In the genomic region with DNA sequence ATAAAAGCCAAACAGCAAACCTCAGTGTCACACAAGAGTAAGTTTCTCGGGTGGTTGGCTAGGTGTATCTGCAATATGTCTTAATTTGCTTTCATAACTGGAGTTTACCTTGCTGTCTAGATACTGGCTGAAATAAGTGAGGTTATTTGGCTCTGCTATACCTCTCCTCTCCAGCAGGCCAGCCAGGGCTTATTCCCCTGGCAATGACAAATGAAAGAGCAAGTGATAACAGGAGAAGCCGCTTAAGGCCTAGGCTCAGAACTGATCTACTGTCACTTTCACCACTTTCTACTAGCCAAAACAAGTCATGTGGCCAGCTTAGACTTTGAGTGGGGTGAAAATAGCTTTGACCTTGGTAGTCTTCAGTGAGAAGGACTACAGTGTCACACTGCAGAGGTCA, we compare ENCODE assay signal across 15 cellular contexts. TPM values are rescaled to one million over a fixed set of nuclear protein-coding genes. Genes with fewer than 3 reads are reported as not detected.
DNase-seq lines count a peak whose midpoint lies in the region; ATAC-seq, FAIRE-seq and TF ChIP-seq lines count a peak whose summit lies in the region.
"Had no signal": no experiment of that assay in that cellular context is flagged by ENCODE, and none has a peak within 500 bp of the region (broad histone marks: within the 10 kb centered on the region; RNA-seq: fewer than 3 reads in every experiment).

No MANE protein-coding gene starts in this region.

- intact Hi-C loops in HepG2 (cut with micrococcal nuclease; ENCODE audit: unreplicated experiment): no loop called here
- intact Hi-C loops in right lobe of liver (cut with DNase I): no loop called here
- intact Hi-C loops in GM12878 (cut with micrococcal nuclease; ENCODE audit: unreplicated experiment): no loop called here

- H3K79me2 ChIP-seq in HepG2 (ENCODE audit: insufficient read depth, low read length): no peaks in the 10 kb centered on the region
- no peaks in the 10 kb centered on the region for H3K79me2 ChIP-seq in GM12878 (ENCODE audit: control insufficient read depth, insufficient read depth, low read length)

- no peak for TF ChIP-seq CTCF in HepG2 (CRISPR knock-in tag; IDR thresholded peaks at IDR 0.05)
- no peak for TF ChIP-seq CTCF in right lobe of liver (IDR thresholded peaks at IDR 0.05)
- peak in 1 of 3 experiments; percentile 3; a peak in 1 of 6 replicates for TF ChIP-seq CTCF in GM12878 (IDR thresholded peaks at IDR 0.05 in 2 of 3, conservative IDR thresholded peaks at IDR 0.05 in 1 of 3; ENCODE audit: control insufficient read depth in 2 of 3, extremely low read depth in 1 of 3, insufficient read depth in 1 of 3, low read depth in 3 of 3, low read length in 3 of 3)

- H4K20me1 ChIP-seq in HepG2 (ENCODE audit: insufficient read depth, low read length) (no peaks in the 10 kb centered on the region), GM12878 (ENCODE audit: control insufficient read depth, insufficient read depth) (no peaks in the 10 kb centered on the region)

- H3K36me3 ChIP-seq in HepG2 (replicated peaks in 1 of 2; ENCODE audit: control insufficient read depth in 1 of 2, insufficient read depth in 2 of 2, low read length in 2 of 2): no peaks in the 10 kb centered on the region
- no peaks in the 10 kb centered on the region for H3K36me3 ChIP-seq in right lobe of liver
- H3K36me3 ChIP-seq in GM12878 (ENCODE audit: control insufficient read depth in 2 of 2, insufficient read depth in 2 of 2, low read length in 1 of 2): no peaks in the 10 kb centered on the region
- H3K36me3 ChIP-seq: heart left ventricle, tibial artery had no signal

- FAIRE-seq in HepG2 (lab: Jason Lieb, UNC): no peak
- no peak for FAIRE-seq in GM12878 (lab: Jason Lieb, UNC)

- 0% methylated on average over 2 of the region's 2 CpGs for WGBS in HepG2 (ENCODE audit: low lambda C conversion rate)
- WGBS in right lobe of liver (ENCODE audit: insufficient coverage, low coverage, low lambda C conversion rate, missing lambda C conversion rate): 87% methylated on average over 2 of the region's 2 CpGs
- WGBS in GM12878 (ENCODE audit: insufficient coverage, insufficient replicate concordance, low lambda C conversion rate, missing lambda C conversion rate): 45% methylated on average over 2 of the region's 2 CpGs

- in situ Hi-C loops in HepG2 (cut with HindIII; ENCODE audit: extremely low pct_ligation_motif_present, low pct_unique_long_range_greater_than_20kb) (no loop called here), GM12878 (cut with MboI) (loop anchor here (25.0 kb wide), 1 partner anchor 1283 kb away; no protein-coding TSS in a partner anchor)

- H3K4me3 ChIP-seq in HepG2 (replicated peaks in 1 of 3; ENCODE audit: insufficient read depth in 1 of 3, low read depth in 2 of 3, low read length in 3 of 3): no peak overlapping the region
- H3K4me3 ChIP-seq in right lobe of liver: no peak overlapping the region
- no peak overlapping the region for H3K4me3 ChIP-seq in GM12878
- H3K4me3 ChIP-seq: heart left ventricle, tibial artery had no signal

- H3K27ac Mint-ChIP-seq in stimulated activated naive B cell treated with anti-CD40 and anti-IgM and Interleukin-4, amounts not matched to agents 10 μg/mL and 1 μg/mL and 100 μg/mL, for 72 hours: no peak overlapping the region
- H3K27ac Mint-ChIP-seq: activated naive CD4-positive, alpha-beta T cell treated with anti-CD3 and anti-CD28 coated beads, Interleukin-2, amount 50 U/mL, for 72 hours had no signal

- TF ChIP-seq RAD21 in HepG2 (CRISPR knock-in tag; IDR thresholded peaks at IDR 0.05): no peak
- TF ChIP-seq RAD21 in GM12878 (IDR thresholded peaks at IDR 0.05; ENCODE audit: insufficient read depth, low read depth, low read length): no peak

- H3K9ac ChIP-seq in HepG2 (ENCODE audit: insufficient read depth, low read depth, low read length): no peak overlapping the region
- no peak overlapping the region for H3K9ac ChIP-seq in GM12878 (ENCODE audit: control insufficient read depth, insufficient read depth, low read length)

- no peak overlapping the region for H3K4me3 Mint-ChIP-seq in stimulated activated naive B cell treated with anti-CD40 and anti-IgM and Interleukin-4, amounts not matched to agents 10 μg/mL and 1 μg/mL and 100 μg/mL, for 72 hours

- H2AFZ ChIP-seq in HepG2 (ENCODE audit: low read length): no peak overlapping the region
- no peak overlapping the region for H2AFZ ChIP-seq in GM12878 (ENCODE audit: control insufficient read depth, low read depth, low read length)

- BruUV-seq in HepG2 (replicated peaks; lab: Mats Ljungman, UMichigan) (no TSS peak), GM12878 (replicated peaks; lab: Mats Ljungman, UMichigan) (no TSS peak)

- H3K4me1 ChIP-seq in HepG2 (ENCODE audit: insufficient read depth, low read length) (no peaks in the 10 kb centered on the region), right lobe of liver (no peaks in the 10 kb centered on the region), GM12878 (ENCODE audit: control insufficient read depth, insufficient read depth, low read length) (no peaks in the 10 kb centered on the region)
- H3K4me1 ChIP-seq: heart left ventricle, tibial artery had no signal

- SMC1A ChIA-PET in GM12878 (lab: Charles Lee; ENCODE audit: uncharacterized antibody, unreplicated experiment): no interaction called here

- TF ChIP-seq POLR2A in HepG2 (IDR thresholded peaks at IDR 0.05; ENCODE audit: insufficient read depth in 1 of 2, low read depth in 2 of 2, low read length in 2 of 2): no peak
- no peak for TF ChIP-seq POLR2A in right lobe of liver (IDR thresholded peaks at IDR 0.05)
- TF ChIP-seq POLR2A in GM12878 (IDR thresholded peaks at IDR 0.05; ENCODE audit: low read depth, low read length): no peak

- H3K4me1 Mint-ChIP-seq in stimulated activated naive B cell treated with anti-CD40 and anti-IgM and Interleukin-4, amounts not matched to agents 10 μg/mL and 1 μg/mL and 100 μg/mL, for 72 hours: no peaks in the 10 kb centered on the region

- no peaks in the 10 kb centered on the region for H3K27me3 Mint-ChIP-seq in stimulated activated naive B cell treated with anti-CD40 and anti-IgM and Interleukin-4, amounts not matched to agents 10 μg/mL and 1 μg/mL and 100 μg/mL, for 72 hours

- POLR2A ChIA-PET in HepG2 (lab: Yijun Ruan, JAX): no interaction called here
- POLR2A ChIA-PET in GM12878 (lab: Charles Lee): no interaction called here

- RAD21 ChIA-PET in GM12878 (lab: Charles Lee; ENCODE audit: unreplicated experiment): no interaction called here

- TF ChIP-seq EP300 in HepG2 (IDR thresholded peaks at IDR 0.05; ENCODE audit: low read depth in 2 of 2, low read length in 2 of 2) (no peak), HepG2 (CRISPR knock-in tag; IDR thresholded peaks at IDR 0.05; ENCODE audit: borderline replicate concordance) (no peak), GM12878 (IDR thresholded peaks at IDR 0.05; ENCODE audit: borderline replicate concordance in 1 of 2, control insufficient read depth in 1 of 2, low read depth in 2 of 2, low read length in 2 of 2) (no peak)

- no peak overlapping the region for H3K4me2 ChIP-seq in HepG2 (ENCODE audit: low read depth, low read length)
- no peak overlapping the region for H3K4me2 ChIP-seq in GM12878 (ENCODE audit: control insufficient read depth, insufficient read depth)

- ATAC-seq in HepG2: peak; percentile 89
- ATAC-seq in right lobe of liver: no peak
- ATAC-seq in HG03135 (IDR thresholded peaks at IDR 0.05; ENCODE audit: unreplicated experiment): peak; percentile 66
- ATAC-seq in GM12878: peak; percentile 62
- ATAC-seq in stimulated activated naive B cell treated with anti-CD40 and anti-IgM and Interleukin-4, amounts not matched to agents 10 μg/mL and 1 μg/mL and 100 μg/mL, for 72 hours (replicated peaks): peak; percentile 27 to 41
- ATAC-seq in GM19035 (IDR thresholded peaks at IDR 0.05; ENCODE audit: unreplicated experiment): no peak
- ATAC-seq: activated naive CD4-positive, alpha-beta T cell treated with anti-CD3 and anti-CD28 coated beads, Interleukin-2, amount 50 U/mL, for 72 hours had no signal

- H3K27me3 ChIP-seq in HepG2 (ENCODE audit: control insufficient read depth in 1 of 2, insufficient read depth in 2 of 2, low read length in 2 of 2) (peaks cover 0 to 3% of the 10 kb centered on the region in 2 experiments; a peak in 1 of 5 replicates), right lobe of liver (no peaks in the 10 kb centered on the region), GM12878 (replicated peaks in 1 of 2; ENCODE audit: control insufficient read depth in 2 of 2, insufficient read depth in 2 of 2, low read length in 1 of 2) (no peaks in the 10 kb centered on the region)
- H3K27me3 ChIP-seq: heart left ventricle, tibial artery had no signal

- no peaks in the 10 kb centered on the region for H3K36me3 Mint-ChIP-seq in stimulated activated naive B cell treated with anti-CD40 and anti-IgM and Interleukin-4, amounts not matched to agents 10 μg/mL and 1 μg/mL and 100 μg/mL, for 72 hours
- H3K36me3 Mint-ChIP-seq: activated naive CD4-positive, alpha-beta T cell treated with anti-CD3 and anti-CD28 coated beads, Interleukin-2, amount 50 U/mL, for 72 hours had no signal

- CTCF ChIA-PET in HepG2 (lab: Yijun Ruan, JAX; ENCODE audit: low intra/inter-chr PET ratio, low total read pairs) (no interaction called here), GM12878 (lab: Yijun Ruan, JAX) (no interaction called here)

- H3K9me3 Mint-ChIP-seq in stimulated activated naive B cell treated with anti-CD40 and anti-IgM and Interleukin-4, amounts not matched to agents 10 μg/mL and 1 μg/mL and 100 μg/mL, for 72 hours: no peaks in the 10 kb centered on the region

- DNase-seq in HepG2 (ENCODE audit: low spot score): no peak
- DNase-seq in right lobe of liver: no peak
- no peak for DNase-seq in GM12878 (ENCODE audit: low read depth, low spot score)
- DNase-seq in stimulated activated naive B cell treated with anti-CD40 and anti-IgM and Interleukin-4, amounts not matched to agents 10 μg/mL and 1 μg/mL and 100 μg/mL, for 72 hours: no peak
- no peak for DNase-seq in activated CD4-positive, CD25-positive, alpha-beta regulatory T cell (lab: John Stamatoyannopoulos, UW)
- DNase-seq in GM19238 (ENCODE audit: insufficient read length, low spot score): no peak
- DNase-seq: activated CD8-positive, alpha-beta memory T cell treated with anti-CD3 and anti-CD28 coated beads, Interleukin-2, amount 50 U/mL, for 4 hours; MV-4-11; tibial artery had no signal

- H3K9me3 ChIP-seq in HepG2 (ENCODE audit: low read length) (no peaks in the 10 kb centered on the region), right lobe of liver (no peaks in the 10 kb centered on the region), GM12878 (replicated peaks; ENCODE audit: control insufficient read depth, insufficient read depth, low read length) (no peaks in the 10 kb centered on the region)
- H3K9me3 ChIP-seq: heart left ventricle, tibial artery had no signal

- H3K27ac ChIP-seq in HepG2 (ENCODE audit: extremely low read length, insufficient read depth, low read length) (no peak overlapping the region), right lobe of liver (no peak overlapping the region), GM12878 (ENCODE audit: control insufficient read depth, insufficient read depth) (no peak overlapping the region)
- H3K27ac ChIP-seq: heart left ventricle, tibial artery, VCaP had no signal

RNA-seq across cellular contexts. Expression of a gene that starts 4.8 kb away (rescaled TPM):
- total RNA-seq in HepG2 (2016; rRNA removed; fragmentation: Illumina TruSeq; extraction: Trizol) (not detected in 2 replicates), right lobe of liver (not detected), GM12878 (2014; rRNA removed) (not detected in 2 replicates), GM12878 (2014; rRNA removed; fragmentation: Illumina TruSeq; extraction: Trizol) (not detected in 2 replicates), GM12878 (2021) (not detected in 2 replicates)
- not detected in 2 replicates for total RNA-seq in HepG2 (2016; cell fraction: cytosol; rRNA removed; fragmentation: Illumina TruSeq; extraction: Trizol; ENCODE audit: low read depth)
- total RNA-seq in HepG2 (2016; cell fraction: insoluble cytoplasmic fraction; rRNA removed; fragmentation: Illumina TruSeq; extraction: Trizol): not detected in 2 replicates
- total RNA-seq in HepG2 (2016; cell fraction: membrane; rRNA removed; fragmentation: Illumina TruSeq; extraction: Trizol): not detected in 2 replicates
- total RNA-seq in HepG2 (2016; cell fraction: nucleus; rRNA removed; fragmentation: Illumina TruSeq; extraction: Trizol): not detected in 2 replicates
- polyA plus RNA-seq in HepG2 (2011; rRNA removed) (not detected in 2 replicates), GM12878 (2011; rRNA removed) (not detected in 2 replicates), GM12878 (2014; fragmentation: Illumina TruSeq; extraction: Trizol) (not detected in 2 replicates), GM12878 (2014; fragmentation: Nextera tagmentation; extraction: Ambion mirVana) (not detected), GM12878 (2014; rRNA removed) (not detected in 2 replicates), GM12878 (2016; fragmentation: Nextera tagmentation; extraction: Ambion mirVana) (not detected)
- polyA plus RNA-seq in HepG2 (2011; cell fraction: cytosol; rRNA removed): not detected in 2 replicates
- not detected in 2 replicates for polyA plus RNA-seq in HepG2 (2011; cell fraction: nucleus; rRNA removed)
- not detected in 2 replicates for polyA plus RNA-seq in HepG2 (2012)
- polyA plus RNA-seq in HepG2 (2016; cell fraction: cytosol; fragmentation: Illumina TruSeq; extraction: Trizol; ENCODE audit: low read depth): not detected in 2 replicates
- not detected in 2 replicates for polyA plus RNA-seq in HepG2 (2016; cell fraction: insoluble cytoplasmic fraction; fragmentation: Illumina TruSeq; extraction: Trizol; ENCODE audit: low read depth)
- polyA plus RNA-seq in HepG2 (2016; cell fraction: membrane; fragmentation: Illumina TruSeq; extraction: Trizol; ENCODE audit: low read depth): not detected in 2 replicates
- not detected in 2 replicates for polyA plus RNA-seq in HepG2 (2016; cell fraction: nucleus; fragmentation: Illumina TruSeq; extraction: Trizol; ENCODE audit: insufficient read depth, low read depth)
- polyA minus RNA-seq in HepG2 (2011; rRNA and poly(A)+ RNA removed; ENCODE audit: low replicate concordance): not detected in 2 replicates
- not detected in 2 replicates for polyA minus RNA-seq in HepG2 (2011; cell fraction: cytosol; rRNA and poly(A)+ RNA removed)
- not detected in 2 replicates for polyA minus RNA-seq in HepG2 (2011; cell fraction: nucleus; rRNA and poly(A)+ RNA removed)
- total RNA-seq in GM12878 (2013; cell fraction: nucleolus; rRNA removed): not detected in 2 replicates
- polyA plus RNA-seq in GM12878 (2011; ENCODE audit: low read depth): not detected
- polyA plus RNA-seq in GM12878 (2011; cell fraction: cytosol; rRNA removed): not detected in 2 replicates
- polyA plus RNA-seq in GM12878 (2011; cell fraction: nucleus; rRNA removed): not detected in 2 replicates
- polyA plus RNA-seq in GM12878 (2012): not detected in 2 replicates
- not detected in 2 replicates for polyA minus RNA-seq in GM12878 (2011; rRNA and poly(A)+ RNA removed)
- polyA minus RNA-seq in GM12878 (2011; cell fraction: cytosol; rRNA and poly(A)+ RNA removed): not detected in 2 replicates
- not detected in 2 replicates for polyA minus RNA-seq in GM12878 (2011; cell fraction: nucleus; rRNA and poly(A)+ RNA removed)
- total RNA-seq: activated naive CD4-positive, alpha-beta T cell treated with anti-CD3 and anti-CD28 coated beads, Interleukin-2, amount 50 U/mL, for 72 hours; heart left ventricle; kidney epithelial cell had no signal
- polyA plus RNA-seq: heart left ventricle had no signal

RNA-seq across cellular contexts. Expression of a gene that starts 42.3 kb away (rescaled TPM):
- total RNA-seq in HepG2 (2016; rRNA removed; fragmentation: Illumina TruSeq; extraction: Trizol): 20.2 and 28.0 TPM in 2 replicates
- 3.0 and 4.2 TPM in 2 replicates for total RNA-seq in HepG2 (2016; cell fraction: cytosol; rRNA removed; fragmentation: Illumina TruSeq; extraction: Trizol; ENCODE audit: low read depth)
- total RNA-seq in HepG2 (2016; cell fraction: insoluble cytoplasmic fraction; rRNA removed; fragmentation: Illumina TruSeq; extraction: Trizol): 17.6 and 29.6 TPM in 2 replicates
- 11.6 and 13.8 TPM in 2 replicates for total RNA-seq in HepG2 (2016; cell fraction: membrane; rRNA removed; fragmentation: Illumina TruSeq; extraction: Trizol)
- 15.2 and 17.5 TPM in 2 replicates for total RNA-seq in HepG2 (2016; cell fraction: nucleus; rRNA removed; fragmentation: Illumina TruSeq; extraction: Trizol)
- polyA plus RNA-seq in HepG2 (2011; rRNA removed): 3.0 and 7.0 TPM in 2 replicates
- 1.8 and 1.9 TPM in 2 replicates for polyA plus RNA-seq in HepG2 (2011; cell fraction: cytosol; rRNA removed)
- 3.5 and 4.3 TPM in 2 replicates for polyA plus RNA-seq in HepG2 (2011; cell fraction: nucleus; rRNA removed)
- 3.5 and 8.4 TPM in 2 replicates for polyA plus RNA-seq in HepG2 (2012)
- polyA plus RNA-seq in HepG2 (2016; cell fraction: cytosol; fragmentation: Illumina TruSeq; extraction: Trizol; ENCODE audit: low read depth): 2.3 and 2.5 TPM in 2 replicates
- 19.7 and 24.5 TPM in 2 replicates for polyA plus RNA-seq in HepG2 (2016; cell fraction: insoluble cytoplasmic fraction; fragmentation: Illumina TruSeq; extraction: Trizol; ENCODE audit: low read depth)
- polyA plus RNA-seq in HepG2 (2016; cell fraction: membrane; fragmentation: Illumina TruSeq; extraction: Trizol; ENCODE audit: low read depth): 5.8 and 6.9 TPM in 2 replicates
- polyA plus RNA-seq in HepG2 (2016; cell fraction: nucleus; fragmentation: Illumina TruSeq; extraction: Trizol; ENCODE audit: insufficient read depth, low read depth): 23.1 and 23.2 TPM in 2 replicates
- polyA minus RNA-seq in HepG2 (2011; rRNA and poly(A)+ RNA removed; ENCODE audit: low replicate concordance): 2.0 and 11.2 TPM in 2 replicates
- polyA minus RNA-seq in HepG2 (2011; cell fraction: cytosol; rRNA and poly(A)+ RNA removed): 5.6 and 6.5 TPM in 2 replicates
- polyA minus RNA-seq in HepG2 (2011; cell fraction: nucleus; rRNA and poly(A)+ RNA removed): 10.9 and 13.5 TPM in 2 replicates
- total RNA-seq in right lobe of liver: 1 to 10 TPM in 1 of 6 experiments, under 1 TPM in 4, not detected in 1; 0.15 to 1.4 (median 0.43) TPM
- total RNA-seq in GM12878 (2013; cell fraction: nucleolus; rRNA removed): 16.1 and 18.0 TPM in 2 replicates
- 15.7 and 20.2 TPM in 2 replicates for total RNA-seq in GM12878 (2014; rRNA removed)
- 20.5 and 21.5 TPM in 2 replicates for total RNA-seq in GM12878 (2014; rRNA removed; fragmentation: Illumina TruSeq; extraction: Trizol)
- total RNA-seq in GM12878 (2021): 16.8 and 16.9 TPM in 2 replicates
- 2.2 TPM for polyA plus RNA-seq in GM12878 (2011; ENCODE audit: low read depth)
- polyA plus RNA-seq in GM12878 (2011; rRNA removed): 19.4 and 40.7 TPM in 2 replicates
- polyA plus RNA-seq in GM12878 (2011; cell fraction: cytosol; rRNA removed): 4.6 and 6.2 TPM in 2 replicates
- 26.8 and 27.9 TPM in 2 replicates for polyA plus RNA-seq in GM12878 (2011; cell fraction: nucleus; rRNA removed)
- polyA plus RNA-seq in GM12878 (2012): 4.1 and 7.5 TPM in 2 replicates
- polyA plus RNA-seq in GM12878 (2014; fragmentation: Illumina TruSeq; extraction: Trizol): 18.3 and 24.9 TPM in 2 replicates
- polyA plus RNA-seq in GM12878 (2014; fragmentation: Nextera tagmentation; extraction: Ambion mirVana): 10 to 100 TPM in 1 of 2 experiments, 1 to 10 TPM in 1; 6.9 to 10.1 TPM
- polyA plus RNA-seq in GM12878 (2014; rRNA removed): 7.0 and 9.4 TPM in 2 replicates
- polyA plus RNA-seq in GM12878 (2016; fragmentation: Nextera tagmentation; extraction: Ambion mirVana): 10 to 100 TPM; 32.3 to 36.5 TPM
- polyA minus RNA-seq in GM12878 (2011; rRNA and poly(A)+ RNA removed): 7.5 and 17.5 TPM in 2 replicates
- polyA minus RNA-seq in GM12878 (2011; cell fraction: cytosol; rRNA and poly(A)+ RNA removed): 6.7 and 14.2 TPM in 2 replicates
- 11.0 and 12.4 TPM in 2 replicates for polyA minus RNA-seq in GM12878 (2011; cell fraction: nucleus; rRNA and poly(A)+ RNA removed)

Comparison
In these comparisons a context has a peak if more than half of its experiments do, and no peak if none do; other contexts are left out.
1. ATAC-seq: peak in HepG2 (single experiment), HG03135 (single experiment), GM12878 (single experiment) and stimulated activated naive B cell treated with anti-CD40 and anti-IgM and Interleukin-4, amounts not matched to agents 10 μg/mL and 1 μg/mL and 100 μg/mL, for 72 hours (2 of 2); none in right lobe of liver (0 of 4) and GM19035 (single experiment).